Comparison of ENCODE assay signal across 8 cellular contexts in genomic region chr3:129180461-129180860, GRCh38. TPM values are rescaled to one million over a fixed set of nuclear protein-coding genes. Genes with fewer than 3 reads are reported as not detected.
DNase-seq lines count a peak whose midpoint lies in the region; TF ChIP-seq lines count a peak whose summit lies in the region.

No MANE protein-coding gene starts in this region.

- in situ Hi-C loops in G401 (cut with HindIII; ENCODE audit: low sequenced_read_pairs) = no loop called here

- H3K9me3 ChIP-seq in PC-9 (ENCODE audit: insufficient read depth, low read depth) = no peaks in the 10 kb centered on the region

- no peak overlapping the region for H2AFZ ChIP-seq in PC-9

- peaks cover 38% of the 10 kb centered on the region for H3K4me1 ChIP-seq in PC-9 (replicated peaks; ENCODE audit: insufficient read depth)
- H3K4me1 ChIP-seq in rectal smooth muscle tissue (ENCODE audit: control insufficient read depth, insufficient read depth, low read length) = peaks cover 23% of the 10 kb centered on the region

- H3K4me3 ChIP-seq in PC-9 (peak overlapping the region; percentile 73; the same call in 1 of the 2 replicates), rectal smooth muscle tissue (ENCODE audit: low read length) (peak overlapping the region; percentile 0)

- no peak overlapping the region for H3K9ac ChIP-seq in rectal smooth muscle tissue (ENCODE audit: low read length)

- CTCF ChIA-PET in PC-9 (lab: Charles Lee) = interaction anchor here (0.6 kb wide), 1 partner anchor 127 kb away, joined by 3 read pairs; no protein-coding TSS in a partner anchor

- intact Hi-C loops in PC-9 (cut with micrococcal nuclease; ENCODE audit: unreplicated experiment) = loop anchor here (5.0 kb wide), 1 partner anchor 47 kb away; no protein-coding TSS in a partner anchor

- H3K9me2 ChIP-seq in PC-9 (ENCODE audit: insufficient read depth) = no peaks in the 10 kb centered on the region

- H3K27me3 ChIP-seq in PC-9 (ENCODE audit: insufficient read depth, low read depth) (no peaks in the 10 kb centered on the region), rectal smooth muscle tissue (ENCODE audit: control insufficient read depth, insufficient read depth, low read length) (no peaks in the 10 kb centered on the region)

- H3K79me2 ChIP-seq in PC-9 (ENCODE audit: low read depth) = peaks cover 98% of the 10 kb centered on the region

- peaks cover 69% of the 10 kb centered on the region for H4K20me1 ChIP-seq in PC-9 (ENCODE audit: insufficient read depth)

- peaks cover 23% of the 10 kb centered on the region; the same call in 1 of the 2 replicates for H3K36me3 ChIP-seq in PC-9 (ENCODE audit: low read depth)
- peaks cover 2% of the 10 kb centered on the region for H3K36me3 ChIP-seq in rectal smooth muscle tissue (ENCODE audit: control insufficient read depth, insufficient read depth, low read length)

- DNase-seq in G401 (ENCODE audit: low spot score) (peak; percentile 26), PC-9 (no peak), epithelial cell of prostate (ENCODE audit: low read depth, low spot score) (no peak), C1 segment of cervical spinal cord (lab: John Stamatoyannopoulos, UW) (no peak), NCI-H1105 treated with DMSO at 0.1 percent for 48 hours (lab: John Stamatoyannopoulos, UW) (no peak), AG08396 (ENCODE audit: low spot score) (no peak), NCI-H524 (lab: John Stamatoyannopoulos, UW) (no peak)

- peaks cover 38% of the 10 kb centered on the region for H3F3A ChIP-seq in PC-9 (ENCODE audit: insufficient read depth, low read depth)

- BruUV-seq in PC-9 (replicated peaks; lab: Mats Ljungman, UMichigan) = no TSS peak

- H3K27ac ChIP-seq in PC-9 (peak overlapping the region; percentile 79), epithelial cell of prostate (peak overlapping the region; percentile 85), rectal smooth muscle tissue (ENCODE audit: low read depth, low read length) (peak overlapping the region; percentile 24)

- H3K4me2 ChIP-seq in PC-9 = peak overlapping the region; percentile 94

- no peak for TF ChIP-seq CTCF in PC-9 (conservative IDR thresholded peaks at IDR 0.05)

- POLR2A ChIA-PET in PC-9 (lab: Charles Lee; ENCODE audit: unreplicated experiment) = no interaction called here

RNA-seq across cellular contexts. Expression of gene CNBP, which starts 3.2 kb away (rescaled TPM):
- 379 and 384 TPM in 2 replicates for total RNA-seq in G401 (2014; rRNA removed; shearing (Covaris generic))
- 261 and 265 TPM in 2 replicates for total RNA-seq in PC-9 (2021)

RNA-seq across cellular contexts. Expression of gene ISY1, which starts 19.6 kb away (rescaled TPM):
- 30.3 and 64.2 TPM in 2 replicates for total RNA-seq in G401 (2014; rRNA removed; shearing (Covaris generic))
- total RNA-seq in PC-9 (2021) = 62.3 and 63.1 TPM in 2 replicates

RNA-seq across cellular contexts. Expression of gene RAB43, which starts 58.9 kb away (rescaled TPM):
- total RNA-seq in G401 (2014; rRNA removed; shearing (Covaris generic)) = 13.0 and 17.5 TPM in 2 replicates
- total RNA-seq in PC-9 (2021) = 39.5 and 48.9 TPM in 2 replicates

Comparison
In these comparisons a context has a peak if more than half of its experiments do, and no peak if none do; other contexts are left out.
1. H3K27ac ChIP-seq: peak in every context shown above with its lines; median percentile 85 in epithelial cell of prostate; 79 in PC-9; 24 in rectal smooth muscle tissue.